6 cellular contexts compared by ENCODE assay signal in genomic region chr4:985123-985830, GRCh38. TPM values are rescaled to one million over a fixed set of nuclear protein-coding genes. Genes with fewer than 3 reads are reported as not detected.
A peak's percentile ranks its signal among the peaks of the same experiment; 100 is the strongest.
DNase-seq lines count a peak whose midpoint lies in the region; ATAC-seq lines count a peak whose summit lies in the region.

No MANE protein-coding gene starts in this region.

- peak overlapping the region; percentile 41 for H3K4me3 Mint-ChIP-seq in activated CD4-positive, alpha-beta memory T cell treated with anti-CD3 and anti-CD28 coated beads for 36 hours

- DNase-seq in GM19238 (ENCODE audit: insufficient read length, low spot score) (peak; percentile 56), left cardiac atrium (peak; percentile 82)
- peak; percentile 84 for DNase-seq in activated CD4-positive, alpha-beta memory T cell treated with anti-CD3 and anti-CD28 coated beads for 36 hours
- DNase-seq in stimulated activated CD8-positive, alpha-beta memory T cell treated with anti-CD3 and anti-CD28 coated beads, Interleukin-15, amount 100 ng/mL, for 24 hours (ENCODE audit: low read depth): peak; percentile 53

- intact Hi-C loops in activated CD4-positive, alpha-beta memory T cell treated with anti-CD3 and anti-CD28 coated beads for 36 hours (cut with micrococcal nuclease): no loop called here
- intact Hi-C loops in left cardiac atrium (cut with DNase I): no loop called here

- peaks cover 21% of the 10 kb centered on the region for H3K4me1 Mint-ChIP-seq in activated CD4-positive, alpha-beta memory T cell treated with anti-CD3 and anti-CD28 coated beads for 36 hours (ENCODE audit: low read depth)

- POLR2A ChIA-PET in activated CD4-positive, alpha-beta memory T cell treated with anti-CD3 and anti-CD28 coated beads for 36 hours (lab: Charles Lee): no interaction called here

- ATAC-seq in left cardiac atrium: peak; percentile 62 to 66
- ATAC-seq in HG03039 (IDR thresholded peaks at IDR 0.05; ENCODE audit: unreplicated experiment): no peak
- ATAC-seq in HG03159 (IDR thresholded peaks at IDR 0.05; ENCODE audit: unreplicated experiment): no peak

- no peaks in the 10 kb centered on the region for H3K9me3 Mint-ChIP-seq in activated CD4-positive, alpha-beta memory T cell treated with anti-CD3 and anti-CD28 coated beads for 36 hours

- no peaks in the 10 kb centered on the region for H3K36me3 Mint-ChIP-seq in activated CD4-positive, alpha-beta memory T cell treated with anti-CD3 and anti-CD28 coated beads for 36 hours

- CTCF ChIA-PET in activated CD4-positive, alpha-beta memory T cell treated with anti-CD3 and anti-CD28 coated beads for 36 hours (lab: Charles Lee): interaction anchor here (1.8 to 2.8 kb wide), 2 partner anchors 243 kb away, joined by 6 to 25 read pairs; no protein-coding TSS in a partner anchor

- no peaks in the 10 kb centered on the region for H3K27me3 Mint-ChIP-seq in activated CD4-positive, alpha-beta memory T cell treated with anti-CD3 and anti-CD28 coated beads for 36 hours

- H3K27ac Mint-ChIP-seq in activated CD4-positive, alpha-beta memory T cell treated with anti-CD3 and anti-CD28 coated beads for 36 hours: no peak overlapping the region

RNA-seq across cellular contexts. Expression of gene IDUA, which starts 1.6 kb away (rescaled TPM):
- total RNA-seq in activated CD4-positive, alpha-beta memory T cell treated with anti-CD3 and anti-CD28 coated beads for 36 hours: 10 to 100 TPM in 1 of 2 experiments, 1 to 10 TPM in 1; 9.0 to 10.1 TPM
- 10 to 100 TPM; 15.4 to 18.7 TPM for total RNA-seq in left cardiac atrium

RNA-seq across cellular contexts. Expression of gene SLC26A1, which starts 7.9 kb away (rescaled TPM):
- total RNA-seq in activated CD4-positive, alpha-beta memory T cell treated with anti-CD3 and anti-CD28 coated beads for 36 hours: not detected
- under 1 TPM in 1 of 2 donors, not detected in 1; 0.27 TPM for total RNA-seq in left cardiac atrium

RNA-seq across cellular contexts. Expression of gene DGKQ, which starts 11.9 kb away (rescaled TPM):
- total RNA-seq in activated CD4-positive, alpha-beta memory T cell treated with anti-CD3 and anti-CD28 coated beads for 36 hours: 10 to 100 TPM; 11.1 to 11.4 TPM
- total RNA-seq in left cardiac atrium: 1 to 10 TPM; 5.1 to 5.6 TPM

RNA-seq across cellular contexts. Expression of gene FGFRL1, which starts 26.1 kb away (rescaled TPM):
- 10 to 100 TPM; 12.2 to 15.1 TPM for total RNA-seq in activated CD4-positive, alpha-beta memory T cell treated with anti-CD3 and anti-CD28 coated beads for 36 hours
- 10 to 100 TPM; 21.6 to 29.0 TPM for total RNA-seq in left cardiac atrium

RNA-seq across cellular contexts. Expression of gene TMEM175, which starts 53.0 kb away (rescaled TPM):
- 10 to 100 TPM; 13.8 to 15.8 TPM for total RNA-seq in activated CD4-positive, alpha-beta memory T cell treated with anti-CD3 and anti-CD28 coated beads for 36 hours
- 10 to 100 TPM; 17.9 to 20.7 TPM for total RNA-seq in left cardiac atrium

Comparison
In these comparisons a context has a peak if more than half of its experiments do, and no peak if none do; other contexts are left out.
1. ATAC-seq: peak in left cardiac atrium (2 of 2); none in HG03039 (single experiment) and HG03159 (single experiment).
2. Peak in every context shown above with its lines, with median percentiles within 50 percentile points of each other: DNase-seq.